ENCODE assay signal across 7 cellular contexts in genomic region chr19:1881393-1882088, GRCh38. TPM values are rescaled to one million over a fixed set of nuclear protein-coding genes. Genes with fewer than 3 reads are reported as not detected.
DNase-seq lines count a peak whose midpoint lies in the region; ATAC-seq, FAIRE-seq and TF ChIP-seq lines count a peak whose summit lies in the region.
"Not testable (repeated sequence)": the region's sequence is repeated elsewhere in the genome, so short reads cannot be mapped to it uniquely, and the experiment has no call there.

No MANE protein-coding gene starts in this region.

- not testable (repeated sequence) for TF ChIP-seq CTCF in activated CD8-positive, alpha-beta T cell treated with anti-CD3 and anti-CD28 coated beads for 36 hours (IDR thresholded peaks at IDR 0.05); endothelial cell of umbilical vein (IDR thresholded peaks at IDR 0.05; ENCODE audit: extremely low read depth in 1 of 2, insufficient read depth in 1 of 2, low read depth in 1 of 2, low read length in 2 of 2); liver (IDR thresholded peaks at IDR 0.05; ENCODE audit: low read depth, low read length, missing input control)

- CTCF ChIA-PET in activated CD8-positive, alpha-beta T cell treated with anti-CD3 and anti-CD28 coated beads for 36 hours (lab: Charles Lee): interaction anchor here (0.9 to 1.3 kb wide), 3 partner anchors 13 to 138 kb away, joined by 4 to 5 read pairs (median 4); no protein-coding TSS in a partner anchor
- CTCF ChIA-PET in endothelial cell of umbilical vein (lab: Charles Lee): interaction anchor here (0.8 kb wide), 2 partner anchors 15 to 17 kb away, joined by 3 read pairs; no protein-coding TSS in a partner anchor

- not testable (repeated sequence) for TF ChIP-seq POLR2A in endothelial cell of umbilical vein (IDR thresholded peaks at IDR 0.05; ENCODE audit: low read depth, low read length)

- H3K27ac Mint-ChIP-seq in activated CD8-positive, alpha-beta T cell treated with anti-CD3 and anti-CD28 coated beads for 36 hours: peak overlapping the region; percentile 94
- peak overlapping the region; percentile 89 for H3K27ac Mint-ChIP-seq in activated naive CD8-positive, alpha-beta T cell treated with anti-CD3 and anti-CD28 coated beads, Interleukin-2, amount 50 U/mL, for 24 hours
- H3K27ac Mint-ChIP-seq in natural killer cell treated with Interleukin-12 subunit alpha and Interleukin-12 subunit beta and Interleukin-15 and Interleukin-18, amount 100 ng/mL, for 72 hours: peak overlapping the region; percentile 94 to 100
- H3K27ac Mint-ChIP-seq in stimulated activated naive CD8-positive, alpha-beta T cell treated with anti-CD3 and anti-CD28 coated beads, Interleukin-15, Interleukin-2, amounts not matched to agents 100 ng/mL and 50 ng/mL, for 24 hours: peak overlapping the region; percentile 87

- not testable (repeated sequence) for H3K9me3 ChIP-seq in HUES64 (ENCODE audit: insufficient read depth, low read depth, low read length); endothelial cell of umbilical vein (replicated peaks; ENCODE audit: control insufficient read depth, insufficient read depth, low read length); liver (ENCODE audit: control insufficient read depth in 4 of 4, low read length in 3 of 4)

- peaks cover 38% of the 10 kb centered on the region for H3K79me2 ChIP-seq in endothelial cell of umbilical vein (ENCODE audit: control insufficient read depth, insufficient read depth, low read length)

- H3K36me3 Mint-ChIP-seq in activated CD8-positive, alpha-beta T cell treated with anti-CD3 and anti-CD28 coated beads for 36 hours (ENCODE audit: low read depth): peaks cover 25% of the 10 kb centered on the region
- H3K36me3 Mint-ChIP-seq in activated naive CD8-positive, alpha-beta T cell treated with anti-CD3 and anti-CD28 coated beads, Interleukin-2, amount 50 U/mL, for 24 hours (ENCODE audit: low read depth): not testable (repeated sequence)
- H3K36me3 Mint-ChIP-seq in natural killer cell treated with Interleukin-12 subunit alpha and Interleukin-12 subunit beta and Interleukin-15 and Interleukin-18, amount 100 ng/mL, for 72 hours: peaks cover 12% of the 10 kb centered on the region
- peaks cover 20% of the 10 kb centered on the region for H3K36me3 Mint-ChIP-seq in stimulated activated naive CD8-positive, alpha-beta T cell treated with anti-CD3 and anti-CD28 coated beads, Interleukin-15, Interleukin-2, amounts not matched to agents 100 ng/mL and 50 ng/mL, for 24 hours (ENCODE audit: low read depth)

- dilution Hi-C loops in endothelial cell of umbilical vein (cut with MboI; ENCODE audit: extremely low pct_ligation_motif_present, low sequenced_read_pairs): not testable (repeated sequence)

- POLR2A ChIA-PET in activated CD8-positive, alpha-beta T cell treated with anti-CD3 and anti-CD28 coated beads for 36 hours (lab: Charles Lee): interaction anchor here (1.0 to 2.8 kb wide), 4 partner anchors 12 to 24 kb away, joined by 3 to 14 read pairs (median 5); no protein-coding TSS in a partner anchor
- POLR2A ChIA-PET in endothelial cell of umbilical vein (lab: Charles Lee): not testable (repeated sequence)

- not testable (repeated sequence) for DNase-seq in activated CD8-positive, alpha-beta T cell treated with anti-CD3 and anti-CD28 coated beads for 36 hours; activated naive CD8-positive, alpha-beta T cell treated with anti-CD3 and anti-CD28 coated beads, Interleukin-2, amount 50 U/mL, for 24 hours; endothelial cell of umbilical vein (ENCODE audit: low read depth, low spot score); natural killer cell treated with Interleukin-12 subunit alpha and Interleukin-12 subunit beta and Interleukin-15 and Interleukin-18, amount 100 ng/mL, for 72 hours (ENCODE audit: low spot score)

- H3K27me3 ChIP-seq in HUES64 (ENCODE audit: insufficient read depth, low read length); endothelial cell of umbilical vein (ENCODE audit: control insufficient read depth in 2 of 2, insufficient read depth in 2 of 2, low read length in 2 of 2); liver (ENCODE audit: control insufficient read depth in 4 of 4, insufficient read depth in 4 of 4, low read length in 3 of 4): not testable (repeated sequence)

- not testable (repeated sequence) for ATAC-seq in activated CD8-positive, alpha-beta T cell treated with anti-CD3 and anti-CD28 coated beads for 36 hours; activated naive CD8-positive, alpha-beta T cell treated with anti-CD3 and anti-CD28 coated beads, Interleukin-2, amount 50 U/mL, for 24 hours; natural killer cell treated with Interleukin-12 subunit alpha and Interleukin-12 subunit beta and Interleukin-15 and Interleukin-18, amount 100 ng/mL, for 72 hours

- not testable (repeated sequence) for H3K36me3 ChIP-seq in HUES64 (ENCODE audit: insufficient read depth, low read length); endothelial cell of umbilical vein (ENCODE audit: control insufficient read depth in 2 of 2, extremely low read depth in 1 of 2, insufficient read depth in 2 of 2, low read length in 2 of 2); liver (ENCODE audit: control insufficient read depth in 4 of 4, insufficient read depth in 3 of 4, low read depth in 1 of 4, low read length in 3 of 4)

- H3K4me1 ChIP-seq in HUES64 (ENCODE audit: insufficient read depth, low read length) (peaks cover 11% of the 10 kb centered on the region; the same call in 1 of the 2 replicates), endothelial cell of umbilical vein (ENCODE audit: control insufficient read depth, extremely low read depth, insufficient read depth, low read length) (peaks cover 29% of the 10 kb centered on the region), liver (ENCODE audit: control insufficient read depth in 4 of 4, insufficient read depth in 4 of 4, low read length in 3 of 4) (peaks cover 5 to 36% (median 25%) of the 10 kb centered on the region in 4 donors)

- not testable (repeated sequence) for H3K9me3 Mint-ChIP-seq in activated CD8-positive, alpha-beta T cell treated with anti-CD3 and anti-CD28 coated beads for 36 hours; activated naive CD8-positive, alpha-beta T cell treated with anti-CD3 and anti-CD28 coated beads, Interleukin-2, amount 50 U/mL, for 24 hours; natural killer cell treated with Interleukin-12 subunit alpha and Interleukin-12 subunit beta and Interleukin-15 and Interleukin-18, amount 100 ng/mL, for 72 hours; stimulated activated naive CD8-positive, alpha-beta T cell treated with anti-CD3 and anti-CD28 coated beads, Interleukin-15, Interleukin-2, amounts not matched to agents 100 ng/mL and 50 ng/mL, for 24 hours

- not testable (repeated sequence) for FAIRE-seq in endothelial cell of umbilical vein (lab: Jason Lieb, UNC)

- intact Hi-C loops in activated CD8-positive, alpha-beta T cell treated with anti-CD3 and anti-CD28 coated beads for 36 hours (cut with micrococcal nuclease); endothelial cell of umbilical vein (cut with micrococcal nuclease): not testable (repeated sequence)

- H3K27ac ChIP-seq in HUES64 (ENCODE audit: low read depth, low read length): not testable (repeated sequence)
- H3K27ac ChIP-seq in endothelial cell of umbilical vein (ENCODE audit: insufficient read depth, low read depth, low read length) (peak overlapping the region; percentile 63), liver (ENCODE audit: low read depth in 1 of 2, low read length in 2 of 2) (peak overlapping the region; percentile 6 to 50)

- peaks cover 34% of the 10 kb centered on the region for H3K4me1 Mint-ChIP-seq in activated CD8-positive, alpha-beta T cell treated with anti-CD3 and anti-CD28 coated beads for 36 hours (ENCODE audit: low read depth)
- H3K4me1 Mint-ChIP-seq in activated naive CD8-positive, alpha-beta T cell treated with anti-CD3 and anti-CD28 coated beads, Interleukin-2, amount 50 U/mL, for 24 hours: peaks cover 33% of the 10 kb centered on the region
- H3K4me1 Mint-ChIP-seq in natural killer cell treated with Interleukin-12 subunit alpha and Interleukin-12 subunit beta and Interleukin-15 and Interleukin-18, amount 100 ng/mL, for 72 hours (ENCODE audit: low read depth in 2 of 2): peaks cover 28 to 40% of the 10 kb centered on the region in 2 donors
- peaks cover 36% of the 10 kb centered on the region for H3K4me1 Mint-ChIP-seq in stimulated activated naive CD8-positive, alpha-beta T cell treated with anti-CD3 and anti-CD28 coated beads, Interleukin-15, Interleukin-2, amounts not matched to agents 100 ng/mL and 50 ng/mL, for 24 hours (ENCODE audit: low read depth)

- 95% methylated on average over 29 of the region's 44 CpGs for WGBS in HUES64
- WGBS in liver: 80% methylated on average over 44 of the region's 44 CpGs

- not testable (repeated sequence) for H3K9me1 ChIP-seq in endothelial cell of umbilical vein (replicated peaks; ENCODE audit: control insufficient read depth, extremely low read depth, insufficient read depth, low read length)

- not testable (repeated sequence) for BruUV-seq in endothelial cell of umbilical vein (replicated peaks; lab: Mats Ljungman, UMichigan)

- H3K4me3 ChIP-seq in HUES64 (ENCODE audit: low read length); endothelial cell of umbilical vein (replicated peaks in 1 of 3; ENCODE audit: insufficient read depth in 1 of 3, low read depth in 1 of 3, low read length in 3 of 3): not testable (repeated sequence)
- peak overlapping the region in 1 of 3 donors; percentile 6 for H3K4me3 ChIP-seq in liver (ENCODE audit: low read depth in 1 of 3, low read length in 3 of 3)

- H3K9ac ChIP-seq in HUES64 (ENCODE audit: low read depth, low read length) (0 out of 2 replicates have a peak overlapping the region, but pooled peaks have one; percentile 36), endothelial cell of umbilical vein (replicated peaks; ENCODE audit: extremely low read depth, insufficient read depth, low read length) (peak overlapping the region; percentile 28)
- H3K9ac ChIP-seq in liver (ENCODE audit: low read depth in 1 of 2, low read length in 2 of 2): not testable (repeated sequence)

- not testable (repeated sequence) for TF ChIP-seq RAD21 in liver (IDR thresholded peaks at IDR 0.05)

- H3K4me3 Mint-ChIP-seq in activated CD8-positive, alpha-beta T cell treated with anti-CD3 and anti-CD28 coated beads for 36 hours: peak overlapping the region; percentile 94
- peak overlapping the region; percentile 92 for H3K4me3 Mint-ChIP-seq in activated naive CD8-positive, alpha-beta T cell treated with anti-CD3 and anti-CD28 coated beads, Interleukin-2, amount 50 U/mL, for 24 hours
- H3K4me3 Mint-ChIP-seq in natural killer cell treated with Interleukin-12 subunit alpha and Interleukin-12 subunit beta and Interleukin-15 and Interleukin-18, amount 100 ng/mL, for 72 hours: peak overlapping the region; percentile 98
- H3K4me3 Mint-ChIP-seq in stimulated activated naive CD8-positive, alpha-beta T cell treated with anti-CD3 and anti-CD28 coated beads, Interleukin-15, Interleukin-2, amounts not matched to agents 100 ng/mL and 50 ng/mL, for 24 hours: peak overlapping the region; percentile 99

- H3K27me3 Mint-ChIP-seq in activated CD8-positive, alpha-beta T cell treated with anti-CD3 and anti-CD28 coated beads for 36 hours; activated naive CD8-positive, alpha-beta T cell treated with anti-CD3 and anti-CD28 coated beads, Interleukin-2, amount 50 U/mL, for 24 hours; natural killer cell treated with Interleukin-12 subunit alpha and Interleukin-12 subunit beta and Interleukin-15 and Interleukin-18, amount 100 ng/mL, for 72 hours; stimulated activated naive CD8-positive, alpha-beta T cell treated with anti-CD3 and anti-CD28 coated beads, Interleukin-15, Interleukin-2, amounts not matched to agents 100 ng/mL and 50 ng/mL, for 24 hours: not testable (repeated sequence)

- not testable (repeated sequence) for H2AFZ ChIP-seq in endothelial cell of umbilical vein (ENCODE audit: low read depth, low read length)

- H3K4me2 ChIP-seq in endothelial cell of umbilical vein (ENCODE audit: insufficient read depth, low read length): not testable (repeated sequence)

- not testable (repeated sequence) for H4K20me1 ChIP-seq in endothelial cell of umbilical vein (replicated peaks; ENCODE audit: control insufficient read depth, extremely low read depth, insufficient read depth, low read length)

RNA-seq across cellular contexts. Expression of gene ABHD17A, which starts 3.8 kb away (rescaled TPM):
- polyA plus RNA-seq in HUES64 (2013, experiment 1 of 2): 31.8 TPM
- polyA plus RNA-seq in HUES64 (2013, experiment 2 of 2): 31.0 TPM
- total RNA-seq in activated CD8-positive, alpha-beta T cell treated with anti-CD3 and anti-CD28 coated beads for 36 hours: 100 to 1,000 TPM; 112 to 113 TPM
- total RNA-seq in endothelial cell of umbilical vein (89.8 and 97.0 TPM in 2 replicates), liver (10 to 100 TPM; 25.4 to 28.6 TPM)
- polyA plus RNA-seq in endothelial cell of umbilical vein (143 and 179 TPM in 2 replicates), liver (10 to 100 TPM in 1 of 2 donors, 1 to 10 TPM in 1; 8.1 to 30.2 TPM)
- polyA plus RNA-seq in endothelial cell of umbilical vein (2011; cell fraction: cytosol; rRNA removed): 38.4 and 71.7 TPM in 2 replicates
- 76.9 and 77.9 TPM in 2 replicates for polyA plus RNA-seq in endothelial cell of umbilical vein (2011; cell fraction: nucleus; rRNA removed)
- 29.4 and 57.3 TPM in 2 replicates for polyA plus RNA-seq in endothelial cell of umbilical vein (2012)
- polyA minus RNA-seq in endothelial cell of umbilical vein: 41.1 and 52.8 TPM in 2 replicates
- polyA minus RNA-seq in endothelial cell of umbilical vein (2011; cell fraction: cytosol; rRNA and poly(A)+ RNA removed): 28.8 TPM
- polyA minus RNA-seq in endothelial cell of umbilical vein (2011; cell fraction: nucleus; rRNA and poly(A)+ RNA removed): 11.6 and 18.8 TPM in 2 replicates
- 100 to 1,000 TPM; 127 to 132 TPM for total RNA-seq in natural killer cell treated with Interleukin-12 subunit alpha and Interleukin-12 subunit beta and Interleukin-15 and Interleukin-18, amount 100 ng/mL, for 72 hours

RNA-seq across cellular contexts. Expression of gene KLF16, which starts 18.2 kb away (rescaled TPM):
- 23.7 TPM for polyA plus RNA-seq in HUES64 (2013, experiment 1 of 2)
- polyA plus RNA-seq in HUES64 (2013, experiment 2 of 2): 24.2 TPM
- 10 to 100 TPM; 25.6 to 27.7 TPM for total RNA-seq in activated CD8-positive, alpha-beta T cell treated with anti-CD3 and anti-CD28 coated beads for 36 hours
- 36.6 and 38.0 TPM in 2 replicates for total RNA-seq in endothelial cell of umbilical vein
- polyA plus RNA-seq in endothelial cell of umbilical vein: 11.6 and 22.6 TPM in 2 replicates
- 6.0 and 10.4 TPM in 2 replicates for polyA plus RNA-seq in endothelial cell of umbilical vein (2011; cell fraction: cytosol; rRNA removed)
- 4.4 and 4.6 TPM in 2 replicates for polyA plus RNA-seq in endothelial cell of umbilical vein (2011; cell fraction: nucleus; rRNA removed)
- 12.1 and 19.5 TPM in 2 replicates for polyA plus RNA-seq in endothelial cell of umbilical vein (2012)
- polyA minus RNA-seq in endothelial cell of umbilical vein: 3.1 and 3.2 TPM in 2 replicates
- polyA minus RNA-seq in endothelial cell of umbilical vein (2011; cell fraction: cytosol; rRNA and poly(A)+ RNA removed): 19.7 TPM
- 2.0 and 3.2 TPM in 2 replicates for polyA minus RNA-seq in endothelial cell of umbilical vein (2011; cell fraction: nucleus; rRNA and poly(A)+ RNA removed)
- 1 to 10 TPM; 4.4 to 7.6 TPM for total RNA-seq in liver
- polyA plus RNA-seq in liver: 10 to 100 TPM in 1 of 2 donors, 1 to 10 TPM in 1; 1.2 to 14.8 TPM
- total RNA-seq in natural killer cell treated with Interleukin-12 subunit alpha and Interleukin-12 subunit beta and Interleukin-15 and Interleukin-18, amount 100 ng/mL, for 72 hours: 10 to 100 TPM; 18.0 to 49.8 TPM

RNA-seq across cellular contexts. Expression of gene ADAT3, which starts 23.7 kb away (rescaled TPM):
- polyA plus RNA-seq in HUES64 (2013, experiment 1 of 2): 4.1 TPM
- polyA plus RNA-seq in HUES64 (2013, experiment 2 of 2): 4.1 TPM
- 1 to 10 TPM; 5.3 to 6.7 TPM for total RNA-seq in activated CD8-positive, alpha-beta T cell treated with anti-CD3 and anti-CD28 coated beads for 36 hours
- 8.0 and 11.7 TPM in 2 replicates for total RNA-seq in endothelial cell of umbilical vein
- polyA plus RNA-seq in endothelial cell of umbilical vein: 5.7 and 8.6 TPM in 2 replicates
- 1.1 and 2.6 TPM in 2 replicates for polyA plus RNA-seq in endothelial cell of umbilical vein (2011; cell fraction: cytosol; rRNA removed)
- polyA plus RNA-seq in endothelial cell of umbilical vein (2011; cell fraction: nucleus; rRNA removed): 3.4 and 3.8 TPM in 2 replicates
- polyA plus RNA-seq in endothelial cell of umbilical vein (2012): 1.7 and 2.9 TPM in 2 replicates
- polyA minus RNA-seq in endothelial cell of umbilical vein: 2.0 and 3.3 TPM in 2 replicates
- 5.0 TPM for polyA minus RNA-seq in endothelial cell of umbilical vein (2011; cell fraction: cytosol; rRNA and poly(A)+ RNA removed)
- polyA minus RNA-seq in endothelial cell of umbilical vein (2011; cell fraction: nucleus; rRNA and poly(A)+ RNA removed): 2.8 and 7.1 TPM in 2 replicates
- 1 to 10 TPM; 1.3 to 3.3 TPM for total RNA-seq in liver
- polyA plus RNA-seq in liver: 1 to 10 TPM; 1.4 to 2.8 TPM
- total RNA-seq in natural killer cell treated with Interleukin-12 subunit alpha and Interleukin-12 subunit beta and Interleukin-15 and Interleukin-18, amount 100 ng/mL, for 72 hours: 10 to 100 TPM in 1 of 2 donors, 1 to 10 TPM in 1; 7.5 to 13.3 TPM

RNA-seq across cellular contexts. Expression of gene SCAMP4, which starts 23.7 kb away (rescaled TPM):
- 31.7 TPM for polyA plus RNA-seq in HUES64 (2013, experiment 1 of 2)
- 32.5 TPM for polyA plus RNA-seq in HUES64 (2013, experiment 2 of 2)
- 10 to 100 TPM; 23.1 to 25.1 TPM for total RNA-seq in activated CD8-positive, alpha-beta T cell treated with anti-CD3 and anti-CD28 coated beads for 36 hours
- 68.2 and 72.2 TPM in 2 replicates for total RNA-seq in endothelial cell of umbilical vein
- polyA plus RNA-seq in endothelial cell of umbilical vein: 24.4 and 29.6 TPM in 2 replicates
- 16.1 and 22.8 TPM in 2 replicates for polyA plus RNA-seq in endothelial cell of umbilical vein (2011; cell fraction: cytosol; rRNA removed)
- 33.4 and 36.5 TPM in 2 replicates for polyA plus RNA-seq in endothelial cell of umbilical vein (2011; cell fraction: nucleus; rRNA removed)
- polyA plus RNA-seq in endothelial cell of umbilical vein (2012): 28.5 and 51.3 TPM in 2 replicates
- 23.8 and 26.8 TPM in 2 replicates for polyA minus RNA-seq in endothelial cell of umbilical vein
- polyA minus RNA-seq in endothelial cell of umbilical vein (2011; cell fraction: cytosol; rRNA and poly(A)+ RNA removed): 29.4 TPM
- polyA minus RNA-seq in endothelial cell of umbilical vein (2011; cell fraction: nucleus; rRNA and poly(A)+ RNA removed): 16.2 and 22.0 TPM in 2 replicates
- 10 to 100 TPM; 16.4 to 16.8 TPM for total RNA-seq in liver
- polyA plus RNA-seq in liver: 10 to 100 TPM; 13.0 to 22.1 TPM
- total RNA-seq in natural killer cell treated with Interleukin-12 subunit alpha and Interleukin-12 subunit beta and Interleukin-15 and Interleukin-18, amount 100 ng/mL, for 72 hours: 10 to 100 TPM; 34.8 to 66.2 TPM

RNA-seq across cellular contexts. Expression of gene REXO1, which starts 33.3 kb away (rescaled TPM):
- polyA plus RNA-seq in HUES64 (2013, experiment 1 of 2): 21.4 TPM
- polyA plus RNA-seq in HUES64 (2013, experiment 2 of 2): 19.9 TPM
- total RNA-seq in activated CD8-positive, alpha-beta T cell treated with anti-CD3 and anti-CD28 coated beads for 36 hours: 10 to 100 TPM; 43.4 to 46.8 TPM
- 41.1 and 44.6 TPM in 2 replicates for total RNA-seq in endothelial cell of umbilical vein
- 56.9 and 88.8 TPM in 2 replicates for polyA plus RNA-seq in endothelial cell of umbilical vein
- 18.9 and 26.1 TPM in 2 replicates for polyA plus RNA-seq in endothelial cell of umbilical vein (2011; cell fraction: cytosol; rRNA removed)
- 112 and 117 TPM in 2 replicates for polyA plus RNA-seq in endothelial cell of umbilical vein (2011; cell fraction: nucleus; rRNA removed)
- 23.1 and 32.6 TPM in 2 replicates for polyA plus RNA-seq in endothelial cell of umbilical vein (2012)
- polyA minus RNA-seq in endothelial cell of umbilical vein: 13.5 and 14.6 TPM in 2 replicates
- 18.6 TPM for polyA minus RNA-seq in endothelial cell of umbilical vein (2011; cell fraction: cytosol; rRNA and poly(A)+ RNA removed)
- polyA minus RNA-seq in endothelial cell of umbilical vein (2011; cell fraction: nucleus; rRNA and poly(A)+ RNA removed): 13.1 and 32.2 TPM in 2 replicates
- total RNA-seq in liver: 10 to 100 TPM in 1 of 2 donors, 1 to 10 TPM in 1; 8.3 to 11.5 TPM
- polyA plus RNA-seq in liver: 10 to 100 TPM in 1 of 2 donors, 1 to 10 TPM in 1; 2.0 to 10.0 TPM
- total RNA-seq in natural killer cell treated with Interleukin-12 subunit alpha and Interleukin-12 subunit beta and Interleukin-15 and Interleukin-18, amount 100 ng/mL, for 72 hours: 100 to 1,000 TPM in 1 of 2 donors, 10 to 100 TPM in 1; 69.1 to 103 TPM
